23 cellular contexts compared by ENCODE assay signal in genomic region chr13:46778879-46779278, GRCh38. TPM values are rescaled to one million over a fixed set of nuclear protein-coding genes. Genes with fewer than 3 reads are reported as not detected.
DNase-seq lines count a peak whose midpoint lies in the region; ATAC-seq and TF ChIP-seq lines count a peak whose summit lies in the region.
"Had no signal": no experiment of that assay in that cellular context is flagged by ENCODE, and none has a peak within 500 bp of the region (broad histone marks: within the 10 kb centered on the region; RNA-seq: fewer than 3 reads in every experiment).

No MANE protein-coding gene starts in this region.

- no peak overlapping the region for H4K91ac ChIP-seq in IMR-90 (ENCODE audit: insufficient read depth, low read depth, low read length)

- TF ChIP-seq RAD21 in IMR-90 (IDR thresholded peaks at IDR 0.05; ENCODE audit: low read length): no peak

- H3K79me1 ChIP-seq in IMR-90 (ENCODE audit: low read depth in 1 of 2, low read length in 2 of 2): peaks cover 3 to 4% of the 10 kb centered on the region in 2 experiments; a peak in 1 of 4 replicates

- H3K18ac ChIP-seq in IMR-90 (ENCODE audit: low read depth, low read length): no peak overlapping the region

- no peak overlapping the region for H3K9ac ChIP-seq in IMR-90 (ENCODE audit: low read depth, low read length)

- no peak overlapping the region for H2AK5ac ChIP-seq in IMR-90 (ENCODE audit: low read depth, low read length)

- H3K9me3 ChIP-seq in IMR-90 (ENCODE audit: control insufficient read depth, insufficient read depth, low read length): no peaks in the 10 kb centered on the region
- H3K9me3 ChIP-seq in thoracic aorta: no peaks in the 10 kb centered on the region
- H3K9me3 ChIP-seq in left ventricle myocardium inferior (replicated peaks): no peaks in the 10 kb centered on the region
- H3K9me3 ChIP-seq: psoas muscle, transverse colon had no signal

- no peak overlapping the region for H2BK120ac ChIP-seq in IMR-90 (ENCODE audit: low read depth, low read length)

- H3K56ac ChIP-seq in IMR-90 (ENCODE audit: extremely low read depth, insufficient read depth, low read length): no peak overlapping the region

- POLR2A ChIA-PET in IMR-90 (lab: Charles Lee; ENCODE audit: unreplicated experiment): no interaction called here

- BruUV-seq in IMR-90 (replicated peaks; lab: Mats Ljungman, UMichigan): no TSS peak

- TF ChIP-seq CTCF in IMR-90 (conservative IDR thresholded peaks at IDR 0.05; ENCODE audit: low read depth, low read length) (no peak), fibroblast of the aortic adventitia (IDR thresholded peaks at IDR 0.05; ENCODE audit: insufficient read depth, low read length) (no peak), thoracic aorta (IDR thresholded peaks at IDR 0.05) (no peak), left ventricle myocardium inferior (IDR thresholded peaks at IDR 0.05; ENCODE audit: borderline replicate concordance) (no peak)

- no peak overlapping the region for H4K5ac ChIP-seq in IMR-90 (ENCODE audit: low read depth, low read length)

- no peak overlapping the region for H2AK9ac ChIP-seq in IMR-90 (replicated peaks; ENCODE audit: low read depth, low read length, poor library complexity)

- H2BK20ac ChIP-seq in IMR-90 (ENCODE audit: low read depth, low read length): no peak overlapping the region

- peaks cover 3% of the 10 kb centered on the region; the same call in 1 of the 2 replicates for H3K4me1 ChIP-seq in IMR-90 (ENCODE audit: control insufficient read depth, insufficient read depth, low read length)
- peaks cover 37 to 67% of the 10 kb centered on the region in 2 donors for H3K4me1 ChIP-seq in thoracic aorta (ENCODE audit: control insufficient read depth in 1 of 2, low read depth in 2 of 2)
- H3K4me1 ChIP-seq in left ventricle myocardium inferior: peaks cover 13% of the 10 kb centered on the region
- H3K4me1 ChIP-seq: psoas muscle had no signal

- H3K36me3 ChIP-seq in IMR-90 (ENCODE audit: control insufficient read depth, insufficient read depth, low read length) (peaks cover 11% of the 10 kb centered on the region), thoracic aorta (peaks cover 4% of the 10 kb centered on the region), left ventricle myocardium inferior (peaks cover 97% of the 10 kb centered on the region)

- H3K27ac ChIP-seq in IMR-90 (ENCODE audit: insufficient read depth, low read length): no peak overlapping the region
- H3K27ac ChIP-seq in caudate nucleus (ENCODE audit: low read depth, low read length): peak overlapping the region; percentile 46
- peak overlapping the region; percentile 62 to 84 for H3K27ac ChIP-seq in thoracic aorta
- no peak overlapping the region for H3K27ac ChIP-seq in left ventricle myocardium inferior (replicated peaks)
- H3K27ac ChIP-seq: hepatocyte, PC-9, psoas muscle, transverse colon had no signal

- H2BK5ac ChIP-seq in IMR-90 (ENCODE audit: low read depth, low read length, poor library complexity, severe bottlenecking): no peak overlapping the region

- H2AFZ ChIP-seq in IMR-90 (replicated peaks; ENCODE audit: low read length, poor library complexity): no peak overlapping the region
- H2AFZ ChIP-seq: hepatocyte, PC-9 had no signal

- no peaks in the 10 kb centered on the region for H3K27me3 ChIP-seq in IMR-90 (ENCODE audit: control insufficient read depth, insufficient read depth, low read length)
- H3K27me3 ChIP-seq in thoracic aorta (replicated peaks; ENCODE audit: insufficient read depth): no peaks in the 10 kb centered on the region
- H3K27me3 ChIP-seq in left ventricle myocardium inferior (ENCODE audit: low read depth): no peaks in the 10 kb centered on the region
- H3K27me3 ChIP-seq: hepatocyte, transverse colon had no signal

- intact Hi-C loops in IMR-90 (cut with micrococcal nuclease): no loop called here
- intact Hi-C loops in left ventricle myocardium inferior (cut with micrococcal nuclease): no loop called here

- H3K9me1 ChIP-seq in IMR-90 (ENCODE audit: insufficient read depth, low read length): no peaks in the 10 kb centered on the region; the same call in 1 of the 2 replicates

- peak; percentile 68 for DNase-seq in IMR-90
- no peak for DNase-seq in caudate nucleus (lab: John Stamatoyannopoulos, UW)
- DNase-seq in fibroblast of the aortic adventitia (ENCODE audit: low read depth): peak; percentile 66
- no peak for DNase-seq in thoracic aorta (ENCODE audit: low spot score)
- DNase-seq in globus pallidus (ENCODE audit: low spot score): no peak
- no peak for DNase-seq in activated CD4-positive, alpha-beta T cell treated with anti-CD3 and anti-CD28 coated beads, Interleukin-2, amount 50 U/mL, for 4 hours
- DNase-seq in DMS153 (lab: John Stamatoyannopoulos, UW): no peak
- no peak for DNase-seq in left ventricle myocardium inferior
- DNase-seq: activated CD4-positive, alpha-beta T cell treated with anti-CD3 and anti-CD28 coated beads for 4 hours; activated naive CD4-positive, alpha-beta T cell treated with anti-CD3 and anti-CD28 coated beads for 36 hours; activated T-cell treated with anti-CD3 and anti-CD28 coated beads, Interleukin-2, amount 50 U/mL, for 72 hours; NCI-H2081; NCI-H446; PC-9; psoas muscle; SHP77 treated with DMSO at 0.1 percent for 48 hours; stimulated activated CD4-positive, alpha-beta T cell treated with anti-CD3 and anti-CD28 coated beads, Interleukin-2, amount 100 ng/mL, for 48 hours; stimulated activated naive CD4-positive, alpha-beta T cell; T-helper 1 cell; transverse colon had no signal

- dilution Hi-C loops in IMR-90 (cut with HindIII; ENCODE audit: low sequenced_read_pairs, unreplicated experiment): no loop called here

- CTCF ChIA-PET in IMR-90 (lab: Yijun Ruan, JAX): no interaction called here

- H4K20me1 ChIP-seq in IMR-90 (ENCODE audit: insufficient read depth, low read length): no peaks in the 10 kb centered on the region; the same call in 1 of the 2 replicates

- H3K4me3 ChIP-seq in IMR-90 (ENCODE audit: insufficient read depth, low read depth, low read length): no peak overlapping the region
- no peak overlapping the region for H3K4me3 ChIP-seq in fibroblast of the aortic adventitia (ENCODE audit: low read depth, low read length)
- no peak overlapping the region for H3K4me3 ChIP-seq in thoracic aorta
- H3K4me3 ChIP-seq in left ventricle myocardium inferior: no peak overlapping the region
- H3K4me3 ChIP-seq: hepatocyte, lung, PC-9, psoas muscle, smooth muscle cell, transverse colon had no signal

- peak; percentile 82 for ATAC-seq in IMR-90 (ENCODE audit: low read depth)
- no peak for ATAC-seq in thoracic aorta (ENCODE audit: insufficient number of reproducible peaks, low FRiP score, low read depth)
- ATAC-seq: activated T-cell treated with anti-CD3 and anti-CD28 coated beads, Interleukin-2, amount 50 U/mL, for 72 hours; psoas muscle had no signal

- H4K8ac ChIP-seq in IMR-90 (ENCODE audit: low read depth in 2 of 2, low read length in 2 of 2): no peak overlapping the region

- no peak overlapping the region for H3K14ac ChIP-seq in IMR-90 (replicated peaks; ENCODE audit: low read depth, low read length)

- WGBS in IMR-90 (ENCODE audit: extremely low coverage in 2 of 2, insufficient read length in 1 of 2), 2 experiments: no CpG with 5 or more reads among the region's 2 CpGs

- TF ChIP-seq POLR2A in IMR-90 (IDR thresholded peaks at IDR 0.05; ENCODE audit: low read depth, low read length): no peak

- H2BK15ac ChIP-seq in IMR-90 (ENCODE audit: low read depth, low read length): no peak overlapping the region

- H3K23ac ChIP-seq in IMR-90 (ENCODE audit: low read depth, low read length): no peak overlapping the region

- no peak overlapping the region for H3K4ac ChIP-seq in IMR-90 (ENCODE audit: low read depth, low read length)

- in situ Hi-C loops in IMR-90 (cut with MboI; ENCODE audit: low sequenced_read_pairs): no loop called here

- no peak overlapping the region for H3K4me2 ChIP-seq in IMR-90 (ENCODE audit: low read depth, low read length)
- H3K4me2 ChIP-seq: hepatocyte, PC-9, smooth muscle cell had no signal

TF ChIP-seq in IMR-90, 13 proteins besides CTCF, POLR2A, EP300 and RAD21 (continues in another document):
- no peak for TF ChIP-seq RCOR1 (IDR thresholded peaks at IDR 0.05; ENCODE audit: insufficient replicate concordance, low read length)
- TF ChIP-seq CEBPB (IDR thresholded peaks at IDR 0.05; ENCODE audit: low read depth, low read length): no peak
- TF ChIP-seq RFX5 (IDR thresholded peaks at IDR 0.05; ENCODE audit: low read depth, low read length): no peak
- no peak for TF ChIP-seq MXI1 (IDR thresholded peaks at IDR 0.05; ENCODE audit: borderline replicate concordance, low read depth, low read length)
- TF ChIP-seq CHD1 (IDR thresholded peaks at IDR 0.05; ENCODE audit: low read depth, low read length): no peak
- TF ChIP-seq USF2 (IDR thresholded peaks at IDR 0.05; ENCODE audit: low read depth, low read length): no peak
- TF ChIP-seq ELK1 (IDR thresholded peaks at IDR 0.05; ENCODE audit: borderline replicate concordance, low read depth, low read length): no peak
- TF ChIP-seq NFE2L2 (IDR thresholded peaks at IDR 0.05; ENCODE audit: low read depth, low read length): no peak
- TF ChIP-seq MAZ (IDR thresholded peaks at IDR 0.05; ENCODE audit: borderline replicate concordance, low read depth, low read length): no peak
- no peak for TF ChIP-seq BHLHE40 (IDR thresholded peaks at IDR 0.05; ENCODE audit: low read depth, low read length)
- TF ChIP-seq MAFK (IDR thresholded peaks at IDR 0.05; ENCODE audit: low read depth, low read length): no peak

RNA-seq across cellular contexts. Expression of gene ESD, which starts 18.1 kb away (rescaled TPM):
- 108 and 135 TPM in 2 replicates for total RNA-seq in IMR-90 (2012; rRNA removed)
- polyA plus RNA-seq in IMR-90 (2012; rRNA removed): 80.9 and 90.4 TPM in 2 replicates
- polyA plus RNA-seq in IMR-90 (2012; cell fraction: cytosol; rRNA removed): 23.2 and 34.5 TPM in 2 replicates
- 5.5 and 56.5 TPM in 2 replicates for polyA plus RNA-seq in IMR-90 (2012; cell fraction: nucleus; rRNA removed; ENCODE audit: low replicate concordance)
- total RNA-seq in fibroblast of the aortic adventitia (ENCODE audit: low replicate concordance): 141 and 176 TPM in 2 replicates
- total RNA-seq in thoracic aorta: 100 to 1,000 TPM; 114 to 119 TPM
- total RNA-seq in left ventricle myocardium inferior: 98.5 TPM

Comparison
In these comparisons a context has a peak if more than half of its experiments do, and no peak if none do; other contexts are left out.
1. DNase-seq: peak in IMR-90 (single experiment) and fibroblast of the aortic adventitia (single experiment); none in caudate nucleus (0 of 61), thoracic aorta (single experiment), globus pallidus (single experiment), activated CD4-positive, alpha-beta T cell treated with anti-CD3 and anti-CD28 coated beads, Interleukin-2, amount 50 U/mL, for 4 hours (0 of 2), DMS153 (single experiment) and left ventricle myocardium inferior (single experiment).
2. H3K27ac ChIP-seq: peak in caudate nucleus (single experiment) and thoracic aorta (2 of 2); none in IMR-90 (single experiment) and left ventricle myocardium inferior (single experiment).